Comparison of ENCODE assay signal across 14 cellular contexts in the genomic region with DNA sequence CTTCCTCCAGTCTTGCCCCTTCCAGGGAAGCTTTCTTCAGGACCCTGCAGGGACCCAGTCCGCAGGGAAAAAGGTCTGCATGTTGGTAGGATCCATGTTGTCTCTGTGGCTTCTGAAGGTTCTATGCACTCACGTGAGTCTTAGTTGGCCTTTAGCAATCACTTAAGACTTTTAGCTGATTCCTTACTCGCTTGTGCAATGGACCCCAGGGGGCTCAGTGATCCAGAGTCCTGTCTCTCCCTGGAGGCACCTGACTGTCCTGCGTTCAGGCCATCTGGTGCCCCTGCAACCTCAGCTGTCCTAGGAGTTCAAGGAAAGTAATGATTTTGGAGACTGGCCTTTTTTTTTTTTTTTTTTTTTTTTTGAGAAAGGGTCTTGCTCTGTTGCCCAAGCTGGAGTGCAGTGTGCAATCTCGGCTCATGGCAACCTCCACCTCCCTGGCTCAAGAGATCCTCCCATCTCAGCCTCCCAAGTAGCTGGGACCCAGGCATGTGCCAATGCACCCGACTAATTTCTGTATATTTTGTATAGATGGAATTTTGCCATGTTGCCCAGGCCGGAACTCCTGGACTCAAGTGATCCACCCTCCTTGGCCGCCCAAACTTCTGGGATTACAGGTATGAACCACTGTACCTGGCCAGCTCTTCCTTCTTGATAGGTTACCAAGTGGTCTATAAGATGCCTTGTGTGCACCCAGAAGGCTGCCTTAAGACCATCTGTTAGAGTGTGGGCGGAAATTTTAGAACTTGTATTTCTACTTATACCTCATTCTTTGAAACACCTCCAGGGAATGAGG. TPM values are rescaled to one million over a fixed set of nuclear protein-coding genes. Genes with fewer than 3 reads are reported as not detected.
DNase-seq lines count a peak whose midpoint lies in the region; ATAC-seq, FAIRE-seq and TF ChIP-seq lines count a peak whose summit lies in the region.
"Had no signal": no experiment of that assay in that cellular context is flagged by ENCODE, and none has a peak within 500 bp of the region (broad histone marks: within the 10 kb centered on the region; RNA-seq: fewer than 3 reads in every experiment).

No MANE protein-coding gene starts in this region.

- peak; percentile 17 for DNase-seq in activated effector memory CD4-positive, alpha-beta T cell treated with anti-CD3 and anti-CD28 coated beads, Interleukin-2, amount 50 U/mL, for 16 hours
- DNase-seq in activated effector memory CD4-positive, alpha-beta T cell treated with Interleukin-2 at 50 U/mL for 16 hours: no peak
- peak; percentile 23 for DNase-seq in activated CD8-positive, alpha-beta memory T cell treated with anti-CD3 and anti-CD28 coated beads, Interleukin-2, amount 50 U/mL, for 48 hours
- peak; percentile 26 for DNase-seq in mesenteric fat pad (ENCODE audit: low spot score)
- DNase-seq in ureter (ENCODE audit: low spot score): peak; percentile 13
- DNase-seq in D721Med (ENCODE audit: insufficient read length, low spot score): no peak
- DNase-seq in omental fat pad (ENCODE audit: low spot score): no peak
- DNase-seq: Caco-2, DMS53, HFFc6, MM.1S, NCI-H1105 treated with DMSO at 0.1 percent for 48 hours, NCI-H187 had no signal

- no peak for TF ChIP-seq CTCF in D721Med (IDR thresholded peaks at IDR 0.05; ENCODE audit: insufficient read depth, missing control alignments)
- TF ChIP-seq CTCF in omental fat pad (IDR thresholded peaks at IDR 0.05): no peak

- no peak for FAIRE-seq in D721Med (lab: Jason Lieb, UNC)
- FAIRE-seq: H1 had no signal

- ATAC-seq in omental fat pad (ENCODE audit: low FRiP score): no peak

RNA-seq across cellular contexts. Expression of a gene that starts 4.6 kb away (rescaled TPM):
- total RNA-seq in mesenteric fat pad (42.6 TPM), ureter (29.1 TPM), omental fat pad (100 to 1,000 TPM in 1 of 4 donors, 10 to 100 TPM in 3; 43.2 to 109 (median 47.7) TPM)

RNA-seq across cellular contexts. Expression of a gene that starts 14.2 kb away (rescaled TPM):
- total RNA-seq in mesenteric fat pad (495 TPM), ureter (62.6 TPM), omental fat pad (1,000 to 10,000 TPM in 1 of 4 donors, 100 to 1,000 TPM in 3; 285 to 1,264 (median 308) TPM)

RNA-seq across cellular contexts. Expression of a gene that starts 43.7 kb away (rescaled TPM):
- total RNA-seq in mesenteric fat pad (19.6 TPM), ureter (9.4 TPM), omental fat pad (10 to 100 TPM in 3 of 4 donors, 1 to 10 TPM in 1; 9.2 to 28.6 (median 13.1) TPM)

RNA-seq across cellular contexts. Expression of a gene that starts 43.8 kb away (rescaled TPM):
- total RNA-seq in mesenteric fat pad: 198 TPM
- 191 TPM for total RNA-seq in ureter
- 100 to 1,000 TPM; 106 to 215 (median 147) TPM for total RNA-seq in omental fat pad

RNA-seq across cellular contexts. Expression of a gene that starts 49.3 kb away (rescaled TPM):
- total RNA-seq in mesenteric fat pad: 0.13 TPM
- 0.60 TPM for total RNA-seq in ureter
- 1 to 10 TPM in 2 of 4 donors, under 1 TPM in 2; 0.25 to 2.0 (median 1.1) TPM for total RNA-seq in omental fat pad

Comparison
In these comparisons a context has a peak if more than half of its experiments do, and no peak if none do; other contexts are left out.
1. DNase-seq: peak in activated effector memory CD4-positive, alpha-beta T cell treated with anti-CD3 and anti-CD28 coated beads, Interleukin-2, amount 50 U/mL, for 16 hours (single experiment), activated CD8-positive, alpha-beta memory T cell treated with anti-CD3 and anti-CD28 coated beads, Interleukin-2, amount 50 U/mL, for 48 hours (single experiment), mesenteric fat pad (single experiment) and ureter (single experiment); none in activated effector memory CD4-positive, alpha-beta T cell treated with Interleukin-2 at 50 U/mL for 16 hours (single experiment), D721Med (single experiment) and omental fat pad (single experiment).